In genomic region chr11:65781152-65781961, GRCh38 we compare ENCODE assay signal across 8 cellular contexts. TPM values are rescaled to one million over a fixed set of nuclear protein-coding genes. Genes with fewer than 3 reads are reported as not detected.
DNase-seq lines count a peak whose midpoint lies in the region; ATAC-seq and TF ChIP-seq lines count a peak whose summit lies in the region.

No MANE protein-coding gene starts in this region.

- peak in 4 of 6 experiments; percentile 38 to 64 (median 57) for DNase-seq in stimulated activated naive CD4-positive, alpha-beta T cell (lab: John Stamatoyannopoulos, UW)
- no peak for DNase-seq in stimulated activated naive CD4-positive, alpha-beta T cell treated with Interleukin-2 at 50 U/mL for 16 hours (lab: John Stamatoyannopoulos, UW)
- DNase-seq in SK-N-DZ (ENCODE audit: low spot score) (peak; percentile 30), fibroblast of pulmonary artery (ENCODE audit: low read depth) (no peak), omental fat pad (ENCODE audit: low spot score) (no peak), NCI-H187 treated with DMSO at 0.1 percent for 48 hours (lab: John Stamatoyannopoulos, UW) (no peak)
- DNase-seq in activated naive CD4-positive, alpha-beta T cell treated with Interleukin-2 at 50 U/mL for 16 hours = no peak

- peak overlapping the region; percentile 43 for H3K4me3 ChIP-seq in fibroblast of pulmonary artery (replicated peaks; ENCODE audit: low read depth, low read length)

- peak; percentile 39 for ATAC-seq in HG02759 (IDR thresholded peaks at IDR 0.05; ENCODE audit: unreplicated experiment)
- ATAC-seq in omental fat pad (ENCODE audit: low FRiP score) = peak; percentile 25

- TF ChIP-seq CTCF in fibroblast of pulmonary artery (IDR thresholded peaks at IDR 0.05; ENCODE audit: low read length, missing control alignments) (no peak), omental fat pad (IDR thresholded peaks at IDR 0.05) (no peak)

RNA-seq across cellular contexts. Expression of gene AP5B1, which starts 0.6 kb away (rescaled TPM):
- 2.7 and 3.4 TPM in 2 replicates for polyA plus RNA-seq in SK-N-DZ (2014; cell fraction: cytosol; rRNA removed)
- polyA plus RNA-seq in SK-N-DZ (2014; cell fraction: nucleus; rRNA removed) = 2.3 and 3.1 TPM in 2 replicates
- total RNA-seq in omental fat pad = 10 to 100 TPM; 15.4 to 32.8 (median 30.9) TPM

RNA-seq across cellular contexts. Expression of gene OVOL1, which starts 5.5 kb away (rescaled TPM):
- polyA plus RNA-seq in SK-N-DZ (2014; cell fraction: cytosol; rRNA removed) = not detected in 2 replicates
- not detected in 2 replicates for polyA plus RNA-seq in SK-N-DZ (2014; cell fraction: nucleus; rRNA removed)
- total RNA-seq in omental fat pad = not detected

RNA-seq across cellular contexts. Expression of gene SNX32, which starts 52.4 kb away (rescaled TPM):
- 1.2 and 2.7 TPM in 2 replicates for polyA plus RNA-seq in SK-N-DZ (2014; cell fraction: cytosol; rRNA removed)
- 22.4 and 22.5 TPM in 2 replicates for polyA plus RNA-seq in SK-N-DZ (2014; cell fraction: nucleus; rRNA removed)
- total RNA-seq in omental fat pad = 1 to 10 TPM in 2 of 4 donors, under 1 TPM in 2; 0.79 to 1.6 (median 1.1) TPM

Comparison
In these comparisons a context has a peak if more than half of its experiments do, and no peak if none do; other contexts are left out.
1. DNase-seq: peak in stimulated activated naive CD4-positive, alpha-beta T cell (4 of 6) and SK-N-DZ (single experiment); none in stimulated activated naive CD4-positive, alpha-beta T cell treated with Interleukin-2 at 50 U/mL for 16 hours (single experiment), fibroblast of pulmonary artery (single experiment), omental fat pad (single experiment), NCI-H187 treated with DMSO at 0.1 percent for 48 hours (single experiment) and activated naive CD4-positive, alpha-beta T cell treated with Interleukin-2 at 50 U/mL for 16 hours (single experiment).